In the genomic region with DNA sequence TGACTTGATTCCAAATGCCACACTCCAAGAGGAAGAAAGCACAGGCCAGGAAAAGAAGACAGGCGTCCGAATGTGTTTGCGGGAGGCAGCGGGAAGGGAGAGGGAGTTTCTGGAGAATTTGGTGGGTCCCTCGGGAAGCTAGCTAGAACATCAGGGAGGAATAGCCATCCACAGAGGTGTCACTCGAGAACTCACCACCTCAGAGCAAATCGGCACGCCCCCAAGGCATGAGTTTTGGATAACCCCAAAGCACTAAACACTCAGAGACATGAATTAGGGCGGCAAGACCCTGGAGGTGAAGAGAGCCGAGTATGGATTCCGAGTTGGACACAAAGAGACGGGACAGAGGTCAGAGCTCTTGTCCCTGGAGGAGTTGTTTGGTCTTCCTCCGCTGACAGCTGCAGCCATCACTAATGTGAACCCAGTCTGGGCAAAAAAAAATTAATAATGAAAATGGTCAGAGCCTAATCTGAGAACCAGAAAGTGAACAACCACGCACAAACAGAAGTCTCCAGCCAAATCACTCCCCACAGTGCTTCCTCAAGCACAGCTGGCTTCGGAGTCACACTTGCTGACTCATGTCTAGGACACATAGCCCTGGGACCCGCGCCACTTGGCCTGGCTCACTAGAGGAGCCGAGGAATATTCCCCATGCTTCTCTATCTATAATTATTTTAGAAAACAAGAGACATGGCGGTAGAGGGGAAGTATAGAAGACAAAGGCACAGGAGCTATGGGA, we compare ENCODE assay signal across 8 cellular contexts.
DNase-seq lines count a peak whose midpoint lies in the region; ATAC-seq and TF ChIP-seq lines count a peak whose summit lies in the region.
"Had no signal": no experiment of that assay in that cellular context is flagged by ENCODE, and none has a peak within 500 bp of the region (broad histone marks: within the 10 kb centered on the region; RNA-seq: fewer than 3 reads in every experiment).

No MANE protein-coding gene starts in this region.

- H3K27ac Mint-ChIP-seq in activated naive CD4-positive, alpha-beta T cell treated with anti-CD3 and anti-CD28 coated beads, Interleukin-2, amount 10 ng/mL, durations not matched to agents 7 days and 5 days, result no peak overlapping the region
- H3K27ac Mint-ChIP-seq: memory B cell had no signal

- no peaks in the 10 kb centered on the region for H3K9me3 ChIP-seq in tibial artery

- H3K36me3 ChIP-seq in tibial artery, result no peaks in the 10 kb centered on the region

- intact Hi-C loops in tibial artery (cut with DNase I; ENCODE audit: low total_unique reads), result loop anchor here (5.0 kb wide), 1 partner anchor 86 kb away; no protein-coding TSS in a partner anchor

- no peaks in the 10 kb centered on the region for H3K27me3 ChIP-seq in tibial artery

- H3K27ac ChIP-seq in coronary artery, result peak overlapping the region; percentile 84 to 89
- peak overlapping the region; percentile 87 to 88 for H3K27ac ChIP-seq in tibial artery

- TF ChIP-seq CTCF in coronary artery (IDR thresholded peaks at IDR 0.05), result no peak
- no peak for TF ChIP-seq CTCF in tibial artery (IDR thresholded peaks at IDR 0.05)

- DNase-seq in NCI-H446 (lab: John Stamatoyannopoulos, UW) (peak; percentile 21 to 68), coronary artery (ENCODE audit: low spot score) (peak; percentile 95), lung microvascular endothelial cell (ENCODE audit: low read depth in 2 of 2) (peak; percentile 22 to 77), tibial artery (peak; percentile 98 to 99), SW 1271 (lab: John Stamatoyannopoulos, UW) (no peak)
- no peak for DNase-seq in activated naive CD4-positive, alpha-beta T cell treated with anti-CD3 and anti-CD28 coated beads, Interleukin-2, amount 10 ng/mL, durations not matched to agents 7 days and 5 days

- no peaks in the 10 kb centered on the region for H3K36me3 Mint-ChIP-seq in activated naive CD4-positive, alpha-beta T cell treated with anti-CD3 and anti-CD28 coated beads, Interleukin-2, amount 10 ng/mL, durations not matched to agents 7 days and 5 days

- H3K4me1 Mint-ChIP-seq in activated naive CD4-positive, alpha-beta T cell treated with anti-CD3 and anti-CD28 coated beads, Interleukin-2, amount 10 ng/mL, durations not matched to agents 7 days and 5 days, result no peaks in the 10 kb centered on the region
- H3K4me1 Mint-ChIP-seq: memory B cell had no signal

- CTCF ChIA-PET in activated naive CD4-positive, alpha-beta T cell treated with anti-CD3 and anti-CD28 coated beads, Interleukin-2, amount 10 ng/mL, durations not matched to agents 7 days and 5 days (lab: Charles Lee), result interaction anchor here (0.6 kb wide), 1 partner anchor 12 kb away, joined by 3 read pairs; no protein-coding TSS in a partner anchor

- peaks cover 4 to 96% (median 57%) of the 10 kb centered on the region in 4 donors for H3K4me1 ChIP-seq in tibial artery

- no peaks in the 10 kb centered on the region for H3K9me3 Mint-ChIP-seq in activated naive CD4-positive, alpha-beta T cell treated with anti-CD3 and anti-CD28 coated beads, Interleukin-2, amount 10 ng/mL, durations not matched to agents 7 days and 5 days

- no peak for ATAC-seq in GM19463 (IDR thresholded peaks at IDR 0.05; ENCODE audit: unreplicated experiment)

- H3K4me3 Mint-ChIP-seq in activated naive CD4-positive, alpha-beta T cell treated with anti-CD3 and anti-CD28 coated beads, Interleukin-2, amount 10 ng/mL, durations not matched to agents 7 days and 5 days, result no peak overlapping the region
- H3K4me3 Mint-ChIP-seq: memory B cell had no signal

- H3K4me3 ChIP-seq in coronary artery (peak overlapping the region; percentile 45), tibial artery (peak overlapping the region; percentile 32 to 40)

- H3K27me3 Mint-ChIP-seq in activated naive CD4-positive, alpha-beta T cell treated with anti-CD3 and anti-CD28 coated beads, Interleukin-2, amount 10 ng/mL, durations not matched to agents 7 days and 5 days, result peaks cover 9% of the 10 kb centered on the region
- H3K27me3 Mint-ChIP-seq: memory B cell had no signal

Comparison
In these comparisons a context has a peak if more than half of its experiments do, and no peak if none do; other contexts are left out.
1. DNase-seq: peak in NCI-H446 (2 of 2), coronary artery (single experiment), lung microvascular endothelial cell (2 of 2) and tibial artery (2 of 2); none in activated naive CD4-positive, alpha-beta T cell treated with anti-CD3 and anti-CD28 coated beads, Interleukin-2, amount 10 ng/mL, durations not matched to agents 7 days and 5 days (single experiment) and SW 1271 (0 of 2).